15 cellular contexts compared by ENCODE assay signal in genomic region chr4:150986085-150986484, GRCh38. TPM values are rescaled to one million over a fixed set of nuclear protein-coding genes. Genes with fewer than 3 reads are reported as not detected.
A peak's percentile ranks its signal among the peaks of the same experiment; 100 is the strongest.
DNase-seq lines count a peak whose midpoint lies in the region; ATAC-seq lines count a peak whose summit lies in the region.
"Had no signal": no experiment of that assay in that cellular context is flagged by ENCODE, and none has a peak within 500 bp of the region (broad histone marks: within the 10 kb centered on the region; RNA-seq: fewer than 3 reads in every experiment).

No MANE protein-coding gene starts in this region.

- H3K4me1 Mint-ChIP-seq in activated T-helper 1 cell treated with anti-CD3 and anti-CD28 coated beads, Interleukin-12 subunit alpha, Interleukin-12 subunit beta, Interleukin-2, Interleukin-4 antibody, amounts not matched to agents 30 ng/mL and 10 ng/mL and 1 ng/mL, durations not matched to agents 14 hours and 24 hours and 36 hours (ENCODE audit: low read depth) = peaks cover 29% of the 10 kb centered on the region
- peaks cover 15 to 49% of the 10 kb centered on the region in 2 donors for H3K4me1 Mint-ChIP-seq in stimulated activated naive B cell treated with anti-CD40 and anti-IgM and Interleukin-4, amounts not matched to agents 10 μg/mL and 1 μg/mL and 100 μg/mL, for 72 hours

- H3K27me3 Mint-ChIP-seq in activated T-helper 1 cell treated with anti-CD3 and anti-CD28 coated beads, Interleukin-12 subunit alpha, Interleukin-12 subunit beta, Interleukin-2, Interleukin-4 antibody, amounts not matched to agents 30 ng/mL and 10 ng/mL and 1 ng/mL, durations not matched to agents 14 hours and 24 hours and 36 hours (ENCODE audit: insufficient read depth) = no peaks in the 10 kb centered on the region
- H3K27me3 Mint-ChIP-seq in stimulated activated naive B cell treated with anti-CD40 and anti-IgM and Interleukin-4, amounts not matched to agents 10 μg/mL and 1 μg/mL and 100 μg/mL, for 72 hours = no peaks in the 10 kb centered on the region
- H3K27me3 Mint-ChIP-seq: activated B cell treated with CpG ODN at 0.5 μM for 24 hours had no signal

- H3K36me3 Mint-ChIP-seq in activated T-helper 1 cell treated with anti-CD3 and anti-CD28 coated beads, Interleukin-12 subunit alpha, Interleukin-12 subunit beta, Interleukin-2, Interleukin-4 antibody, amounts not matched to agents 30 ng/mL and 10 ng/mL and 1 ng/mL, durations not matched to agents 14 hours and 24 hours and 36 hours (ENCODE audit: low read depth) = peaks cover 7% of the 10 kb centered on the region
- H3K36me3 Mint-ChIP-seq in stimulated activated naive B cell treated with anti-CD40 and anti-IgM and Interleukin-4, amounts not matched to agents 10 μg/mL and 1 μg/mL and 100 μg/mL, for 72 hours = peaks cover 13 to 15% of the 10 kb centered on the region in 2 donors

- intact Hi-C loops in activated T-helper 1 cell treated with anti-CD3 and anti-CD28 coated beads, Interleukin-12 subunit alpha, Interleukin-12 subunit beta, Interleukin-2, Interleukin-4 antibody, amounts not matched to agents 30 ng/mL and 10 ng/mL and 1 ng/mL, durations not matched to agents 14 hours and 24 hours and 36 hours (cut with micrococcal nuclease) = loop anchor here (1.0 to 2.0 kb wide), 2 partner anchors 15 to 28 kb away; no protein-coding TSS in a partner anchor

- H3K4me3 Mint-ChIP-seq in activated T-helper 1 cell treated with anti-CD3 and anti-CD28 coated beads, Interleukin-12 subunit alpha, Interleukin-12 subunit beta, Interleukin-2, Interleukin-4 antibody, amounts not matched to agents 30 ng/mL and 10 ng/mL and 1 ng/mL, durations not matched to agents 14 hours and 24 hours and 36 hours = no peak overlapping the region
- peak overlapping the region in 1 of 2 donors; percentile 23 for H3K4me3 Mint-ChIP-seq in stimulated activated naive B cell treated with anti-CD40 and anti-IgM and Interleukin-4, amounts not matched to agents 10 μg/mL and 1 μg/mL and 100 μg/mL, for 72 hours
- H3K4me3 Mint-ChIP-seq: activated B cell treated with CpG ODN at 0.5 μM for 24 hours, endodermal cell, HFFc6 had no signal

- H3K27ac Mint-ChIP-seq in activated T-helper 1 cell treated with anti-CD3 and anti-CD28 coated beads, Interleukin-12 subunit alpha, Interleukin-12 subunit beta, Interleukin-2, Interleukin-4 antibody, amounts not matched to agents 30 ng/mL and 10 ng/mL and 1 ng/mL, durations not matched to agents 14 hours and 24 hours and 36 hours = peak overlapping the region; percentile 80
- peak overlapping the region; percentile 73 for H3K27ac Mint-ChIP-seq in stimulated activated naive B cell treated with anti-CD40 and anti-IgM and Interleukin-4, amounts not matched to agents 10 μg/mL and 1 μg/mL and 100 μg/mL, for 72 hours
- H3K27ac Mint-ChIP-seq: activated B cell treated with CpG ODN at 0.5 μM for 24 hours, HFFc6 had no signal

- DNase-seq in activated T-cell treated with anti-CD3 and anti-CD28 coated beads for 24 hours (ENCODE audit: low read depth) (peak; percentile 23), activated T-cell treated with anti-CD3 and anti-CD28 coated beads for 4 hours (no peak), NCI-H526 treated with DMSO at 0.1 percent for 48 hours (lab: John Stamatoyannopoulos, UW) (no peak), DMS53 treated with DMSO at 0.1 percent for 48 hours (lab: John Stamatoyannopoulos, UW; ENCODE audit: unreplicated experiment) (no peak), nucleus accumbens (lab: John Stamatoyannopoulos, UW) (no peak)
- DNase-seq in activated T-helper 1 cell treated with anti-CD3 and anti-CD28 coated beads, Interleukin-12 subunit alpha, Interleukin-12 subunit beta, Interleukin-2, Interleukin-4 antibody, amounts not matched to agents 30 ng/mL and 10 ng/mL and 1 ng/mL, durations not matched to agents 14 hours and 24 hours and 36 hours (ENCODE audit: low spot score) = no peak
- peak; percentile 32 for DNase-seq in stimulated activated naive B cell treated with anti-CD40 and anti-IgM and Interleukin-4, amounts not matched to agents 10 μg/mL and 1 μg/mL and 100 μg/mL, for 72 hours
- DNase-seq: activated B cell treated with CpG ODN at 0.5 μM for 24 hours, endodermal cell, HFFc6, left lung, NCI-H526, Right ventricle myocardium superior, spleen had no signal

- ATAC-seq in HG02588 (IDR thresholded peaks at IDR 0.05; ENCODE audit: unreplicated experiment) = peak; percentile 47
- peak; percentile 88 to 93 for ATAC-seq in stimulated activated naive B cell treated with anti-CD40 and anti-IgM and Interleukin-4, amounts not matched to agents 10 μg/mL and 1 μg/mL and 100 μg/mL, for 72 hours (replicated peaks)
- ATAC-seq: left lung had no signal

- no peaks in the 10 kb centered on the region for H3K9me3 Mint-ChIP-seq in activated T-helper 1 cell treated with anti-CD3 and anti-CD28 coated beads, Interleukin-12 subunit alpha, Interleukin-12 subunit beta, Interleukin-2, Interleukin-4 antibody, amounts not matched to agents 30 ng/mL and 10 ng/mL and 1 ng/mL, durations not matched to agents 14 hours and 24 hours and 36 hours
- H3K9me3 Mint-ChIP-seq in stimulated activated naive B cell treated with anti-CD40 and anti-IgM and Interleukin-4, amounts not matched to agents 10 μg/mL and 1 μg/mL and 100 μg/mL, for 72 hours = peaks cover 0 to 4% of the 10 kb centered on the region in 2 donors
- H3K9me3 Mint-ChIP-seq: activated B cell treated with CpG ODN at 0.5 μM for 24 hours, endodermal cell, HFFc6 had no signal

RNA-seq across cellular contexts. Expression of gene LRBA, which starts 29.0 kb away (rescaled TPM):
- 54.2 and 60.7 TPM in 2 replicates for total RNA-seq in activated T-helper 1 cell treated with anti-CD3 and anti-CD28 coated beads, Interleukin-12 subunit alpha, Interleukin-12 subunit beta, Interleukin-2, Interleukin-4 antibody, amounts not matched to agents 30 ng/mL and 10 ng/mL and 1 ng/mL, durations not matched to agents 14 hours and 24 hours and 36 hours

Comparison
In these comparisons a context has a peak if more than half of its experiments do, and no peak if none do; other contexts are left out.
1. DNase-seq: peak in activated T-cell treated with anti-CD3 and anti-CD28 coated beads for 24 hours (single experiment) and stimulated activated naive B cell treated with anti-CD40 and anti-IgM and Interleukin-4, amounts not matched to agents 10 μg/mL and 1 μg/mL and 100 μg/mL, for 72 hours (single experiment); none in activated T-cell treated with anti-CD3 and anti-CD28 coated beads for 4 hours (single experiment), activated T-helper 1 cell treated with anti-CD3 and anti-CD28 coated beads, Interleukin-12 subunit alpha, Interleukin-12 subunit beta, Interleukin-2, Interleukin-4 antibody, amounts not matched to agents 30 ng/mL and 10 ng/mL and 1 ng/mL, durations not matched to agents 14 hours and 24 hours and 36 hours (single experiment), NCI-H526 treated with DMSO at 0.1 percent for 48 hours (single experiment), DMS53 treated with DMSO at 0.1 percent for 48 hours (single experiment) and nucleus accumbens (0 of 56).